Comparison of ENCODE assay signal across 1 cellular context in the genomic region with DNA sequence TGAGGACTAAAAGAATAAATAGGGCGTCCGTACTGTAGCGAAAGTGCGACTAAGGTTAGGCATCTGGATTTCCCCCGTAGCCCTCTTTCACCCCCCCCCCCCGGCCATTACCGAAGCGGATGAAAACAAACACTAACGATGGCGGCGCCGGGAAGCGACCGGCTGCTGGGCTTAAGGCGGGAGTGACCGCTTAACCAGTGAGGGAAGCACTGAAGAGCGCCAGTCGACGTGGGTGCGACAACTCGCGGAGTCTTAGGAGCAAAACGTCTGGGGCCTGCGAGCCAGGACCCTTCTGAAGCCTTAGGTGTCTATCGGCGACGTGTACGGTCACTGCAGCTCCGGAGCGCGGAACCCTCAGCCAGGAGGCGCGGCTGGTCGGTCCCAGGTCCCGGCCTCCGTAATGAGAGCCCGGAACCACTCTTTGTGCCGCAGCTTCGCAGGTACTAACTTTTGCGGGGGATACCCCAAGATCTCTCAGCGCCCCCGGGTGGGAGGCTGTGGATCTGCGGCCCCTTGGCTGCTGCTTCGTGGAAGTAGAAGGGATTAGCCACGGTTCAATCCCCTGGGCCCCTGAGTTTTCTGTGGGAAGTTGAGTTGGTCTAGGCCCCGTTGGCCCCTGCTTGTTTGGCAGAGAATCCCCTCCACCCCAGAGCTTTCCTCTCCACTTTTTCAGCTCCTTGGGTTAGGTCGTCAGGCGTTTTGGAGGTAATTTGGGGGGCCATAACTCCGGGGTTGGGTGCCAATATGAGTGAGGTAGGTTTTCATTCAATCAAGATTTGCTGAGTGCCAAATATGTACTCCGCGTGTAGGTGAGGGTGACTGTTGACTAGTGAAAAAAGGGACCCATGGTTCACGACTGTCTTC.
TF ChIP-seq lines count a peak whose summit lies in the region.

A gene (plus strand): TSS at position 103 of the 864 bp plus-strand sequence. CDS start 26,739 bp downstream, outside the sequence.

TF ChIP-seq in K562, 482 proteins besides CTCF, POLR2A, EP300 and RAD21 (continued from another document and continues in another):
- TF ChIP-seq, protein P1, sequence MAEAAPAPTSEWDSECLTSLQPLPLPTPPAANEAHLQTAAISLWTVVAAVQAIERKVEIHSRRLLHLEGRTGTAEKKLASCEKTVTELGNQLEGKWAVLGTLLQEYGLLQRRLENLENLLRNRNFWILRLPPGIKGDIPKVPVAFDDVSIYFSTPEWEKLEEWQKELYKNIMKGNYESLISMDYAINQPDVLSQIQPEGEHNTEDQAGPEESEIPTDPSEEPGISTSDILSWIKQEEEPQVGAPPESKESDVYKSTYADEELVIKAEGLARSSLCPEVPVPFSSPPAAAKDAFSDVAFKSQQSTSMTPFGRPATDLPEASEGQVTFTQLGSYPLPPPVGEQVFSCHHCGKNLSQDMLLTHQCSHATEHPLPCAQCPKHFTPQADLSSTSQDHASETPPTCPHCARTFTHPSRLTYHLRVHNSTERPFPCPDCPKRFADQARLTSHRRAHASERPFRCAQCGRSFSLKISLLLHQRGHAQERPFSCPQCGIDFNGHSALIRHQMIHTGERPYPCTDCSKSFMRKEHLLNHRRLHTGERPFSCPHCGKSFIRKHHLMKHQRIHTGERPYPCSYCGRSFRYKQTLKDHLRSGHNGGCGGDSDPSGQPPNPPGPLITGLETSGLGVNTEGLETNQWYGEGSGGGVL (CRISPR knock-in tag; IDR thresholded peaks at IDR 0.05): no peak
- TF ChIP-seq, protein P2, sequence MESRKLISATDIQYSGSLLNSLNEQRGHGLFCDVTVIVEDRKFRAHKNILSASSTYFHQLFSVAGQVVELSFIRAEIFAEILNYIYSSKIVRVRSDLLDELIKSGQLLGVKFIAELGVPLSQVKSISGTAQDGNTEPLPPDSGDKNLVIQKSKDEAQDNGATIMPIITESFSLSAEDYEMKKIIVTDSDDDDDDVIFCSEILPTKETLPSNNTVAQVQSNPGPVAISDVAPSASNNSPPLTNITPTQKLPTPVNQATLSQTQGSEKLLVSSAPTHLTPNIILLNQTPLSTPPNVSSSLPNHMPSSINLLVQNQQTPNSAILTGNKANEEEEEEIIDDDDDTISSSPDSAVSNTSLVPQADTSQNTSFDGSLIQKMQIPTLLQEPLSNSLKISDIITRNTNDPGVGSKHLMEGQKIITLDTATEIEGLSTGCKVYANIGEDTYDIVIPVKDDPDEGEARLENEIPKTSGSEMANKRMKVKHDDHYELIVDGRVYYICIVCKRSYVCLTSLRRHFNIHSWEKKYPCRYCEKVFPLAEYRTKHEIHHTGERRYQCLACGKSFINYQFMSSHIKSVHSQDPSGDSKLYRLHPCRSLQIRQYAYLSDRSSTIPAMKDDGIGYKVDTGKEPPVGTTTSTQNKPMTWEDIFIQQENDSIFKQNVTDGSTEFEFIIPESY (CRISPR knock-in tag; IDR thresholded peaks at IDR 0.05): 0 out of 2 replicates have a peak, but pooled peaks have one; percentile 10
- no peak for TF ChIP-seq NCOA4 (IDR thresholded peaks at IDR 0.05; ENCODE audit: partially characterized antibody)
- TF ChIP-seq ZNF445 (CRISPR knock-in tag; IDR thresholded peaks at IDR 0.05; ENCODE audit: low read depth): no peak
- TF ChIP-seq SMARCE1 (IDR thresholded peaks at IDR 0.05): no peak
- TF ChIP-seq CTBP1 (IDR thresholded peaks at IDR 0.05; ENCODE audit: borderline replicate concordance): peak; percentile 26; the same call in 1 of the 2 replicates
- TF ChIP-seq MYC (IDR thresholded peaks at IDR 0.05; ENCODE audit: low read depth, low read length): no peak
- TF ChIP-seq MYC (CRISPR knock-in tag; IDR thresholded peaks at IDR 0.05; ENCODE audit: borderline replicate concordance, low read depth): no peak
- TF ChIP-seq TSC22D4 (tag; IDR thresholded peaks at IDR 0.05): no peak
- no peak for TF ChIP-seq SLC30A9 (CRISPR knock-in tag; IDR thresholded peaks at IDR 0.05)
- TF ChIP-seq ZNF780A (CRISPR knock-in tag; IDR thresholded peaks at IDR 0.05): no peak
- peak; percentile 41; the same call in 1 of the 2 replicates for TF ChIP-seq STAG1 (CRISPR knock-in tag; IDR thresholded peaks at IDR 0.05; ENCODE audit: borderline replicate concordance)
- TF ChIP-seq, protein P3, sequence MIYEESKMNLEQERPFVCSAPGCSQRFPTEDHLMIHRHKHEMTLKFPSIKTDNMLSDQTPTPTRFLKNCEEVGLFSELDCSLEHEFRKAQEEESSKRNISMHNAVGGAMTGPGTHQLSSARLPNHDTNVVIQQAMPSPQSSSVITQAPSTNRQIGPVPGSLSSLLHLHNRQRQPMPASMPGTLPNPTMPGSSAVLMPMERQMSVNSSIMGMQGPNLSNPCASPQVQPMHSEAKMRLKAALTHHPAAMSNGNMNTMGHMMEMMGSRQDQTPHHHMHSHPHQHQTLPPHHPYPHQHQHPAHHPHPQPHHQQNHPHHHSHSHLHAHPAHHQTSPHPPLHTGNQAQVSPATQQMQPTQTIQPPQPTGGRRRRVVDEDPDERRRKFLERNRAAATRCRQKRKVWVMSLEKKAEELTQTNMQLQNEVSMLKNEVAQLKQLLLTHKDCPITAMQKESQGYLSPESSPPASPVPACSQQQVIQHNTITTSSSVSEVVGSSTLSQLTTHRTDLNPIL (CRISPR knock-in tag; IDR thresholded peaks at IDR 0.05): no peak
- TF ChIP-seq ZNF24 (IDR thresholded peaks at IDR 0.05): no peak
- TF ChIP-seq BCL6 (CRISPR knock-in tag; IDR thresholded peaks at IDR 0.05): no peak
- TF ChIP-seq, protein P4, sequence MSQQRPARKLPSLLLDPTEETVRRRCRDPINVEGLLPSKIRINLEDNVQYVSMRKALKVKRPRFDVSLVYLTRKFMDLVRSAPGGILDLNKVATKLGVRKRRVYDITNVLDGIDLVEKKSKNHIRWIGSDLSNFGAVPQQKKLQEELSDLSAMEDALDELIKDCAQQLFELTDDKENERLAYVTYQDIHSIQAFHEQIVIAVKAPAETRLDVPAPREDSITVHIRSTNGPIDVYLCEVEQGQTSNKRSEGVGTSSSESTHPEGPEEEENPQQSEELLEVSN (IDR thresholded peaks at IDR 0.05; ENCODE audit: borderline replicate concordance in 1 of 2, extremely low read depth in 1 of 2, insufficient read depth in 1 of 2, insufficient read length in 1 of 2, low read depth in 1 of 2, low read length in 1 of 2, poor library complexity in 1 of 2, severe bottlenecking in 1 of 2): peak; percentile 54 to 67
- no peak for TF ChIP-seq ETV6 (IDR thresholded peaks at IDR 0.05; ENCODE audit: borderline replicate concordance in 1 of 2, low read depth in 2 of 2, low read length in 1 of 2)
- peak; percentile 47; the same call in 1 of the 2 replicates for TF ChIP-seq ETV6 (CRISPR knock-in tag; IDR thresholded peaks at IDR 0.05; ENCODE audit: borderline replicate concordance)
- no peak for TF ChIP-seq KLF1 (tag; IDR thresholded peaks at IDR 0.05)
- TF ChIP-seq PHF20 (IDR thresholded peaks at IDR 0.05; ENCODE audit: partially characterized antibody): peak; percentile 53
- no peak for TF ChIP-seq CBX2 (IDR thresholded peaks at IDR 0.05; ENCODE audit: insufficient read depth, low read length, poor library complexity, severe bottlenecking)
- TF ChIP-seq, protein P5, sequence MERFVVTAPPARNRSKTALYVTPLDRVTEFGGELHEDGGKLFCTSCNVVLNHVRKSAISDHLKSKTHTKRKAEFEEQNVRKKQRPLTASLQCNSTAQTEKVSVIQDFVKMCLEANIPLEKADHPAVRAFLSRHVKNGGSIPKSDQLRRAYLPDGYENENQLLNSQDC (CRISPR knock-in tag; IDR thresholded peaks at IDR 0.05): no peak
- TF ChIP-seq, protein P6, sequence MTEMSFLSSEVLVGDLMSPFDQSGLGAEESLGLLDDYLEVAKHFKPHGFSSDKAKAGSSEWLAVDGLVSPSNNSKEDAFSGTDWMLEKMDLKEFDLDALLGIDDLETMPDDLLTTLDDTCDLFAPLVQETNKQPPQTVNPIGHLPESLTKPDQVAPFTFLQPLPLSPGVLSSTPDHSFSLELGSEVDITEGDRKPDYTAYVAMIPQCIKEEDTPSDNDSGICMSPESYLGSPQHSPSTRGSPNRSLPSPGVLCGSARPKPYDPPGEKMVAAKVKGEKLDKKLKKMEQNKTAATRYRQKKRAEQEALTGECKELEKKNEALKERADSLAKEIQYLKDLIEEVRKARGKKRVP (CRISPR knock-in tag; IDR thresholded peaks at IDR 0.05): no peak
- no peak for TF ChIP-seq ZNF551 (CRISPR knock-in tag; IDR thresholded peaks at IDR 0.05)
- TF ChIP-seq, protein P7, sequence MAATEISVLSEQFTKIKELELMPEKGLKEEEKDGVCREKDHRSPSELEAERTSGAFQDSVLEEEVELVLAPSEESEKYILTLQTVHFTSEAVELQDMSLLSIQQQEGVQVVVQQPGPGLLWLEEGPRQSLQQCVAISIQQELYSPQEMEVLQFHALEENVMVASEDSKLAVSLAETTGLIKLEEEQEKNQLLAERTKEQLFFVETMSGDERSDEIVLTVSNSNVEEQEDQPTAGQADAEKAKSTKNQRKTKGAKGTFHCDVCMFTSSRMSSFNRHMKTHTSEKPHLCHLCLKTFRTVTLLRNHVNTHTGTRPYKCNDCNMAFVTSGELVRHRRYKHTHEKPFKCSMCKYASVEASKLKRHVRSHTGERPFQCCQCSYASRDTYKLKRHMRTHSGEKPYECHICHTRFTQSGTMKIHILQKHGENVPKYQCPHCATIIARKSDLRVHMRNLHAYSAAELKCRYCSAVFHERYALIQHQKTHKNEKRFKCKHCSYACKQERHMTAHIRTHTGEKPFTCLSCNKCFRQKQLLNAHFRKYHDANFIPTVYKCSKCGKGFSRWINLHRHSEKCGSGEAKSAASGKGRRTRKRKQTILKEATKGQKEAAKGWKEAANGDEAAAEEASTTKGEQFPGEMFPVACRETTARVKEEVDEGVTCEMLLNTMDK (IDR thresholded peaks at IDR 0.05; ENCODE audit: borderline replicate concordance, insufficient read depth, low read depth, low read length, poor library complexity, severe bottlenecking): peak; percentile 88
- TF ChIP-seq, protein P8, sequence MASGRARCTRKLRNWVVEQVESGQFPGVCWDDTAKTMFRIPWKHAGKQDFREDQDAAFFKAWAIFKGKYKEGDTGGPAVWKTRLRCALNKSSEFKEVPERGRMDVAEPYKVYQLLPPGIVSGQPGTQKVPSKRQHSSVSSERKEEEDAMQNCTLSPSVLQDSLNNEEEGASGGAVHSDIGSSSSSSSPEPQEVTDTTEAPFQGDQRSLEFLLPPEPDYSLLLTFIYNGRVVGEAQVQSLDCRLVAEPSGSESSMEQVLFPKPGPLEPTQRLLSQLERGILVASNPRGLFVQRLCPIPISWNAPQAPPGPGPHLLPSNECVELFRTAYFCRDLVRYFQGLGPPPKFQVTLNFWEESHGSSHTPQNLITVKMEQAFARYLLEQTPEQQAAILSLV (tag; IDR thresholded peaks at IDR 0.05): no peak
- TF ChIP-seq, protein P9, sequence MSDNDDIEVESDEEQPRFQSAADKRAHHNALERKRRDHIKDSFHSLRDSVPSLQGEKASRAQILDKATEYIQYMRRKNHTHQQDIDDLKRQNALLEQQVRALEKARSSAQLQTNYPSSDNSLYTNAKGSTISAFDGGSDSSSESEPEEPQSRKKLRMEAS (CRISPR knock-in tag; IDR thresholded peaks at IDR 0.05): no peak
- TF ChIP-seq, protein P10, sequence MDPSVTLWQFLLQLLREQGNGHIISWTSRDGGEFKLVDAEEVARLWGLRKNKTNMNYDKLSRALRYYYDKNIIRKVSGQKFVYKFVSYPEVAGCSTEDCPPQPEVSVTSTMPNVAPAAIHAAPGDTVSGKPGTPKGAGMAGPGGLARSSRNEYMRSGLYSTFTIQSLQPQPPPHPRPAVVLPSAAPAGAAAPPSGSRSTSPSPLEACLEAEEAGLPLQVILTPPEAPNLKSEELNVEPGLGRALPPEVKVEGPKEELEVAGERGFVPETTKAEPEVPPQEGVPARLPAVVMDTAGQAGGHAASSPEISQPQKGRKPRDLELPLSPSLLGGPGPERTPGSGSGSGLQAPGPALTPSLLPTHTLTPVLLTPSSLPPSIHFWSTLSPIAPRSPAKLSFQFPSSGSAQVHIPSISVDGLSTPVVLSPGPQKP (CRISPR knock-in tag; IDR thresholded peaks at IDR 0.05): no peak
- no peak for TF ChIP-seq POLR3G (IDR thresholded peaks at IDR 0.05; ENCODE audit: extremely low read depth, insufficient read length, insufficient replicate concordance)
- no peak for TF ChIP-seq ELF2 (CRISPR knock-in tag; IDR thresholded peaks at IDR 0.05)
- TF ChIP-seq SNRNP70 (optimal IDR thresholded peaks at IDR 0.05; ENCODE audit: low read depth, low read length): no peak
- peak; percentile 35 for TF ChIP-seq CC2D1A (IDR thresholded peaks at IDR 0.05)
- no peak for TF ChIP-seq ZNF133 (CRISPR knock-in tag; IDR thresholded peaks at IDR 0.05)
- no peak for TF ChIP-seq MCM5 (IDR thresholded peaks at IDR 0.05; ENCODE audit: low read depth)
- TF ChIP-seq CSDE1 (IDR thresholded peaks at IDR 0.05): no peak
- TF ChIP-seq TOE1 (IDR thresholded peaks at IDR 0.05; ENCODE audit: borderline replicate concordance): no peak; the same call in none of the 2 replicates
- TF ChIP-seq TOE1 (CRISPR knock-in tag; IDR thresholded peaks at IDR 0.05; ENCODE audit: borderline replicate concordance, low read depth): no peak
- TF ChIP-seq, protein P11, sequence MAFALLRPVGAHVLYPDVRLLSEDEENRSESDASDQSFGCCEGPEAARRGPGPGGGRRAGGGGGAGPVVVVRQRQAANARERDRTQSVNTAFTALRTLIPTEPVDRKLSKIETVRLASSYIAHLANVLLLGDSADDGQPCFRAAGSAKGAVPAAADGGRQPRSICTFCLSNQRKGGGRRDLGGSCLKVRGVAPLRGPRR (CRISPR knock-in tag; IDR thresholded peaks at IDR 0.05): no peak
- no peak for TF ChIP-seq NUFIP1 (IDR thresholded peaks at IDR 0.05; ENCODE audit: partially characterized antibody)
- TF ChIP-seq PCBP1 (IDR thresholded peaks at IDR 0.05; ENCODE audit: low read depth, low read length, poor library complexity, severe bottlenecking): no peak
- peak; percentile 67 for TF ChIP-seq FOXJ2 (tag; IDR thresholded peaks at IDR 0.05)
- no peak for TF ChIP-seq ZNF707 (CRISPR knock-in tag; conservative IDR thresholded peaks at IDR 0.05)
- TF ChIP-seq, protein P12, sequence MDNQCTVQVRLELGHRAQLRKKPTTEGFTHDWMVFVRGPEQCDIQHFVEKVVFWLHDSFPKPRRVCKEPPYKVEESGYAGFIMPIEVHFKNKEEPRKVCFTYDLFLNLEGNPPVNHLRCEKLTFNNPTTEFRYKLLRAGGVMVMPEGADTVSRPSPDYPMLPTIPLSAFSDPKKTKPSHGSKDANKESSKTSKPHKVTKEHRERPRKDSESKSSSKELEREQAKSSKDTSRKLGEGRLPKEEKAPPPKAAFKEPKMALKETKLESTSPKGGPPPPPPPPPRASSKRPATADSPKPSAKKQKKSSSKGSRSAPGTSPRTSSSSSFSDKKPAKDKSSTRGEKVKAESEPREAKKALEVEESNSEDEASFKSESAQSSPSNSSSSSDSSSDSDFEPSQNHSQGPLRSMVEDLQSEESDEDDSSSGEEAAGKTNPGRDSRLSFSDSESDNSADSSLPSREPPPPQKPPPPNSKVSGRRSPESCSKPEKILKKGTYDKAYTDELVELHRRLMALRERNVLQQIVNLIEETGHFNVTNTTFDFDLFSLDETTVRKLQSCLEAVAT (IDR thresholded peaks at IDR 0.05): 0 out of 4 replicates have a peak, but pooled peaks of 1 of the 2 experiments have one; percentile 50
- TF ChIP-seq HMGN3 (IDR thresholded peaks at IDR 0.05; ENCODE audit: borderline replicate concordance, extremely low read depth, insufficient read length, low read depth, low read length): no peak
- TF ChIP-seq PHF8 (IDR thresholded peaks at IDR 0.05; ENCODE audit: borderline replicate concordance, low read length): peak; percentile 83
- peak; percentile 86 for TF ChIP-seq ZBTB7A (IDR thresholded peaks at IDR 0.05; ENCODE audit: borderline replicate concordance, control insufficient read depth, low read depth, low read length)
- no peak for TF ChIP-seq ZNF41 (CRISPR knock-in tag; conservative IDR thresholded peaks at IDR 0.05)
- TF ChIP-seq BHLHE40 (IDR thresholded peaks at IDR 0.05; ENCODE audit: low read length): no peak
- 0 out of 2 replicates have a peak, but pooled peaks have one; percentile 31 for TF ChIP-seq KLF16 (IDR thresholded peaks at IDR 0.05)
- TF ChIP-seq ZFX (CRISPR knock-in tag; IDR thresholded peaks at IDR 0.05): peak; percentile 84
- no peak for TF ChIP-seq PURB (CRISPR knock-in tag; IDR thresholded peaks at IDR 0.05; ENCODE audit: low read depth)
- no peak; a peak in 1 of 4 replicates for TF ChIP-seq TEAD1 (CRISPR knock-in tag; IDR thresholded peaks at IDR 0.05)
